Comparison of ENCODE assay signal across 9 cellular contexts in the genomic region with DNA sequence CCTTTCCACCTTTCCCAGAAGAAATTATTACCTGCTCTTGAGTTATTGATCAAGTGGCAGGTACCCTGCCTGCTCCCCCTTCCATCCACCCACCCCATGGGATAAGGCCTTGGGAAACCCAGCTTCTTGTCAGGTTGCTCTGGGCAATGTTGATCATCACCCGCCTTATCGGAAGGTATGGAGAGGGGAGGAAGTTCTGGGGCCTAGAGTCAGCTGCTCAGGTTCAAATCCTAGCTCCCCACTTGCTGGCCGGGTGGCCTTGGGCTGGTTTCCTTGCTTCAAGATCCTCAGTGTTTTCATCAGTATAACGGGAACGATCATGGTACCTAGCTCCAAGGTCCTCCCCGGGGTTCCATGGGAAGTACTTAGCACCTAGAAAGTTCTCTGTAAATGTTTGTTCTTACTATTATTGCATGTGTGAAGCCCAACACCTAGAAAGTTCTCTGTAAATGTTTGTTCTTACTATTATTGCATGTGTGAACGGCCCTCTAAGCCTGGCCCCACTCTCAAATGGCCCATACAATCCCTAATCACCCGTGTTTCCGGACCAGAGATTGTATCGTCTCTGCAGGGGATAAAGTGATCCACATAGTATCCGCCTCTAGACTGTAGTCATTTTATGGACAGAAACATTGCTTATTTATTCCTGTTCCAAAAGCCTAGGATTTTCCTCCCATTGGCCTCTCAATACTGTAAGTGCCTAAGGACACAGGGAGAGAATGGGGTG. TPM values are rescaled to one million over a fixed set of nuclear protein-coding genes. Genes with fewer than 3 reads are reported as not detected.
DNase-seq lines count a peak whose midpoint lies in the region; ATAC-seq, FAIRE-seq and TF ChIP-seq lines count a peak whose summit lies in the region.
"Had no signal": no experiment of that assay in that cellular context is flagged by ENCODE, and none has a peak within 500 bp of the region (broad histone marks: within the 10 kb centered on the region; RNA-seq: fewer than 3 reads in every experiment).

No MANE protein-coding gene starts in this region.

- H3K27me3 Mint-ChIP-seq in activated CD8-positive, alpha-beta memory T cell treated with anti-CD3 and anti-CD28 coated beads, Interleukin-2, amount 10 ng/mL, durations not matched to agents 7 days and 5 days: peaks cover 4% of the 10 kb centered on the region
- H3K27me3 Mint-ChIP-seq in activated T-helper 17 cell treated with anti-CD3 and anti-CD28 coated beads, Interleukin-2, amount 50 U/mL, for 72 hours: no peaks in the 10 kb centered on the region

- H3K79me2 ChIP-seq in keratinocyte (ENCODE audit: control insufficient read depth, insufficient read depth, low read length): no peaks in the 10 kb centered on the region

- peak overlapping the region; percentile 41 for H3K4me2 ChIP-seq in keratinocyte (ENCODE audit: control insufficient read depth, extremely low read depth, insufficient read depth, low read depth, low read length)
- H3K4me2 ChIP-seq: PC-9 had no signal

- H3K4me1 Mint-ChIP-seq in activated CD8-positive, alpha-beta memory T cell treated with anti-CD3 and anti-CD28 coated beads, Interleukin-2, amount 10 ng/mL, durations not matched to agents 7 days and 5 days: peaks cover 23% of the 10 kb centered on the region
- peaks cover 13% of the 10 kb centered on the region for H3K4me1 Mint-ChIP-seq in activated T-helper 17 cell treated with anti-CD3 and anti-CD28 coated beads, Interleukin-2, amount 50 U/mL, for 72 hours

- peaks cover 17% of the 10 kb centered on the region for H3K36me3 Mint-ChIP-seq in activated CD8-positive, alpha-beta memory T cell treated with anti-CD3 and anti-CD28 coated beads, Interleukin-2, amount 10 ng/mL, durations not matched to agents 7 days and 5 days
- peaks cover 40% of the 10 kb centered on the region for H3K36me3 Mint-ChIP-seq in activated T-helper 17 cell treated with anti-CD3 and anti-CD28 coated beads, Interleukin-2, amount 50 U/mL, for 72 hours (ENCODE audit: low read depth)

- H3K27ac Mint-ChIP-seq in activated CD8-positive, alpha-beta memory T cell treated with anti-CD3 and anti-CD28 coated beads, Interleukin-2, amount 10 ng/mL, durations not matched to agents 7 days and 5 days: peak overlapping the region; percentile 55
- H3K27ac Mint-ChIP-seq in activated T-helper 17 cell treated with anti-CD3 and anti-CD28 coated beads, Interleukin-2, amount 50 U/mL, for 72 hours: peak overlapping the region; percentile 83

- no peak overlapping the region for H2AFZ ChIP-seq in keratinocyte (ENCODE audit: control insufficient read depth, low read length)
- H2AFZ ChIP-seq: PC-9 had no signal

- 89 to 93% methylated on average over 11 of the region's 11 CpGs for WGBS in aorta, 2 donors

- no peak for TF ChIP-seq CTCF in keratinocyte (optimal IDR thresholded peaks at IDR 0.05 in 1 of 3, IDR thresholded peaks at IDR 0.05 in 1 of 3, conservative IDR thresholded peaks at IDR 0.05 in 1 of 3; ENCODE audit: extremely low read depth in 1 of 3, insufficient read depth in 2 of 3, low read length in 3 of 3)

- intact Hi-C loops in aorta (cut with DNase I): loop anchor here (5.0 kb wide), 3 partner anchors 107 to 172 kb away; no protein-coding TSS in a partner anchor

- H3K4me1 ChIP-seq in keratinocyte (ENCODE audit: control insufficient read depth, extremely low read depth, insufficient read depth, low read length) (peaks cover 21% of the 10 kb centered on the region), subcutaneous abdominal adipose tissue (ENCODE audit: control insufficient read depth in 5 of 5, insufficient read depth in 5 of 5, low read length in 5 of 5) (peaks cover 2 to 51% (median 31%) of the 10 kb centered on the region in 5 donors), aorta (ENCODE audit: control insufficient read depth in 1 of 2, insufficient read depth in 2 of 2, low read length in 2 of 2) (peaks cover 4% of the 10 kb centered on the region in 2 donors)

- peak overlapping the region; percentile 68 for H3K4me3 Mint-ChIP-seq in activated CD8-positive, alpha-beta memory T cell treated with anti-CD3 and anti-CD28 coated beads, Interleukin-2, amount 10 ng/mL, durations not matched to agents 7 days and 5 days
- peak overlapping the region; percentile 85 for H3K4me3 Mint-ChIP-seq in activated T-helper 17 cell treated with anti-CD3 and anti-CD28 coated beads, Interleukin-2, amount 50 U/mL, for 72 hours

- no peak for DNase-seq in activated CD8-positive, alpha-beta memory T cell treated with anti-CD3 and anti-CD28 coated beads, Interleukin-2, amount 10 ng/mL, durations not matched to agents 7 days and 5 days
- no peak for DNase-seq in activated CD8-positive, alpha-beta memory T cell treated with anti-CD3 and anti-CD28 coated beads for 24 hours
- DNase-seq in keratinocyte (ENCODE audit: low read depth, low spot score) (no peak), LoVo (ENCODE audit: low spot score) (no peak), NCI-H2196 treated with DMSO at 0.1 percent for 48 hours (lab: John Stamatoyannopoulos, UW; ENCODE audit: unreplicated experiment) (no peak), aorta (no peak)
- DNase-seq: PC-9 had no signal

- H3K9ac ChIP-seq in keratinocyte (ENCODE audit: control insufficient read depth, extremely low read depth, insufficient read depth, low read length) (no peak overlapping the region), subcutaneous abdominal adipose tissue (ENCODE audit: low read length in 5 of 5) (peak overlapping the region in 1 of 5 donors; percentile 54)

- dilution Hi-C loops in keratinocyte (cut with MboI; ENCODE audit: extremely low pct_ligation_motif_present, low sequenced_read_pairs): no loop called here

- H3K4me3 ChIP-seq in keratinocyte (ENCODE audit: control insufficient read depth in 2 of 3, extremely low read depth in 1 of 3, insufficient read depth in 2 of 3, low read depth in 1 of 3, low read length in 3 of 3): peak overlapping the region in 1 of 3 experiments; percentile 44
- peak overlapping the region in 3 of 5 donors; percentile 51 to 65 (median 64) for H3K4me3 ChIP-seq in subcutaneous abdominal adipose tissue (ENCODE audit: low read depth in 1 of 5, low read length in 5 of 5)
- peak overlapping the region in 1 of 2 donors; percentile 94 for H3K4me3 ChIP-seq in aorta (ENCODE audit: low read length in 2 of 2)
- H3K4me3 ChIP-seq: PC-9 had no signal

- no peaks in the 10 kb centered on the region for H3K9me1 ChIP-seq in keratinocyte (ENCODE audit: control insufficient read depth, extremely low read depth, insufficient read depth, low read length)

- H3K27ac ChIP-seq in keratinocyte (ENCODE audit: control insufficient read depth, insufficient read depth, low read length): no peak overlapping the region
- H3K27ac ChIP-seq in subcutaneous abdominal adipose tissue (ENCODE audit: low read depth, low read length): no peak overlapping the region
- H3K27ac ChIP-seq in aorta (ENCODE audit: low read depth in 1 of 2, low read length in 2 of 2): no peak overlapping the region
- H3K27ac ChIP-seq: PC-9 had no signal

- no peaks in the 10 kb centered on the region for H3K9me3 Mint-ChIP-seq in activated CD8-positive, alpha-beta memory T cell treated with anti-CD3 and anti-CD28 coated beads, Interleukin-2, amount 10 ng/mL, durations not matched to agents 7 days and 5 days (ENCODE audit: low read depth)
- H3K9me3 Mint-ChIP-seq in activated T-helper 17 cell treated with anti-CD3 and anti-CD28 coated beads, Interleukin-2, amount 50 U/mL, for 72 hours: no peaks in the 10 kb centered on the region

- H3K36me3 ChIP-seq in keratinocyte (ENCODE audit: control insufficient read depth in 2 of 2, extremely low read depth in 1 of 2, insufficient read depth in 2 of 2, low read length in 2 of 2) (no peaks in the 10 kb centered on the region), subcutaneous abdominal adipose tissue (ENCODE audit: control insufficient read depth in 5 of 5, insufficient read depth in 5 of 5, low read length in 5 of 5) (no peaks in the 10 kb centered on the region), aorta (ENCODE audit: control insufficient read depth in 1 of 2, insufficient read depth in 2 of 2, low read length in 1 of 2) (no peaks in the 10 kb centered on the region)

- H4K20me1 ChIP-seq in keratinocyte (ENCODE audit: control insufficient read depth, extremely low read depth, insufficient read depth, low read length): no peaks in the 10 kb centered on the region

- FAIRE-seq in keratinocyte (lab: Jason Lieb, UNC): no peak

- H3K27me3 ChIP-seq in keratinocyte (ENCODE audit: control insufficient read depth, extremely low read depth, insufficient read depth, low read length): peaks cover 21% of the 10 kb centered on the region
- peaks cover 0 to 21% (median 10%) of the 10 kb centered on the region in 5 donors for H3K27me3 ChIP-seq in subcutaneous abdominal adipose tissue (ENCODE audit: control insufficient read depth in 5 of 5, insufficient read depth in 4 of 5, low read length in 5 of 5)
- H3K27me3 ChIP-seq in aorta (ENCODE audit: control insufficient read depth in 1 of 2, insufficient read depth in 2 of 2, low read length in 1 of 2): no peaks in the 10 kb centered on the region

- no peak for ATAC-seq in activated CD8-positive, alpha-beta memory T cell treated with anti-CD3 and anti-CD28 coated beads, Interleukin-2, amount 10 ng/mL, durations not matched to agents 7 days and 5 days
- no peak for ATAC-seq in activated T-helper 17 cell treated with anti-CD3 and anti-CD28 coated beads, Interleukin-2, amount 50 U/mL, for 72 hours (replicated peaks)
- ATAC-seq in aorta (ENCODE audit: low FRiP score): no peak

- CTCF ChIA-PET in activated CD8-positive, alpha-beta memory T cell treated with anti-CD3 and anti-CD28 coated beads, Interleukin-2, amount 10 ng/mL, durations not matched to agents 7 days and 5 days (lab: Charles Lee): interaction anchor here (0.9 to 1.8 kb wide), 6 partner anchors 67 to 209 kb away, joined by 3 to 7 read pairs (median 3); no protein-coding TSS in a partner anchor

- H3K9me3 ChIP-seq in keratinocyte (ENCODE audit: control insufficient read depth, low read depth, low read length) (no peaks in the 10 kb centered on the region), subcutaneous abdominal adipose tissue (ENCODE audit: control insufficient read depth in 5 of 5, low read length in 5 of 5) (no peaks in the 10 kb centered on the region), aorta (ENCODE audit: control insufficient read depth, low read length) (no peaks in the 10 kb centered on the region)

RNA-seq across cellular contexts. Expression of a gene that starts 1.1 kb away (rescaled TPM):
- 100 to 1,000 TPM; 130 to 156 TPM for total RNA-seq in activated CD8-positive, alpha-beta memory T cell treated with anti-CD3 and anti-CD28 coated beads, Interleukin-2, amount 10 ng/mL, durations not matched to agents 7 days and 5 days
- total RNA-seq in activated T-helper 17 cell treated with anti-CD3 and anti-CD28 coated beads, Interleukin-2, amount 50 U/mL, for 72 hours: 100 to 1,000 TPM in 1 of 2 donors, 10 to 100 TPM in 1; 96.1 to 111 TPM
- polyA plus RNA-seq in keratinocyte (0.10 to 0.74 TPM (median 0.22 TPM) in 3 replicates), aorta (10 to 100 TPM; 20.4 to 49.0 TPM)
- not detected for polyA plus RNA-seq in keratinocyte (2011; ENCODE audit: low read depth)
- 0.17 and 0.42 TPM in 2 replicates for polyA plus RNA-seq in keratinocyte (2011; cell fraction: cytosol; rRNA removed)
- 0.34 and 0.57 TPM in 2 replicates for polyA plus RNA-seq in keratinocyte (2011; cell fraction: nucleus; rRNA removed)
- 0.04 and 1.8 TPM in 2 replicates for polyA plus RNA-seq in keratinocyte (2012; ENCODE audit: low replicate concordance)
- polyA minus RNA-seq in keratinocyte: 0.23 to 2.8 TPM (median 0.32 TPM) in 3 replicates
- 1.3 TPM for polyA minus RNA-seq in keratinocyte (2011; cell fraction: cytosol; rRNA and poly(A)+ RNA removed)
- 0.39 and 0.42 TPM in 2 replicates for polyA minus RNA-seq in keratinocyte (2011; cell fraction: nucleus; rRNA and poly(A)+ RNA removed)
- total RNA-seq in aorta: 10 to 100 TPM; 40.9 to 44.3 TPM
